Comparison of ENCODE assay signal across 13 cellular contexts in the genomic region with DNA sequence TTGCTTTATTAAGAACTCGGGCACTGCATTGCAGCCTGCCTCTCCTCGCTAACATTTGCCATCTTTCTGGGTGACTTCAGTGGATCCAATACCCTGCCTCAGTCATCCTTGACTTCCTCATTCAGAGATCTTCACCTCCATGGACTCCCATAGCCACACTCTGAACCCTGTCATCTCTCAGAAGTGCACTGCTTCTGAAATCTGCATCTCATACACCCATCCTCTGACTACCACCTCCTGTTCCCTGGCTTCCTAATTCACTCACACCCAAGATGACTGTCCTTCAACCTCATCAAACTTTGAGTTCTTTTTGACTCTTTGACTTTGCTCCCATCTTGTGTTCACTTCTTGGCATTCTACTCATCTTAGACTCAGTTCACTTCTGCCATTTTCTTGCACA. TPM values are rescaled to one million over a fixed set of nuclear protein-coding genes. Genes with fewer than 3 reads are reported as not detected.
DNase-seq lines count a peak whose midpoint lies in the region; ATAC-seq, FAIRE-seq and TF ChIP-seq lines count a peak whose summit lies in the region.
"Had no signal": no experiment of that assay in that cellular context is flagged by ENCODE, and none has a peak within 500 bp of the region (broad histone marks: within the 10 kb centered on the region; RNA-seq: fewer than 3 reads in every experiment).

No MANE protein-coding gene starts in this region.

- no peak for DNase-seq in CD1c-positive myeloid dendritic cell (ENCODE audit: extremely low spot score)
- no peak for DNase-seq in stimulated activated CD4-positive, alpha-beta T cell treated with anti-CD3 and anti-CD28 coated beads, Interleukin-4, amount 100 ng/mL, for 24 hours
- DNase-seq in GM12892 (ENCODE audit: insufficient read length), result no peak
- DNase-seq in hepatic stellate cell (ENCODE audit: low spot score), result no peak
- DNase-seq: cerebellar nuclear complex, DMS153 had no signal

- H3K27ac Mint-ChIP-seq in activated T-helper 17 cell treated with anti-CD3 and anti-CD28 coated beads, Interleukin-2, amount 50 U/mL, for 72 hours, result no peak overlapping the region

- H3K36me3 Mint-ChIP-seq in activated T-helper 17 cell treated with anti-CD3 and anti-CD28 coated beads, Interleukin-2, amount 50 U/mL, for 72 hours (ENCODE audit: low read depth), result no peaks in the 10 kb centered on the region

- no peaks in the 10 kb centered on the region for H3K27me3 Mint-ChIP-seq in activated T-helper 17 cell treated with anti-CD3 and anti-CD28 coated beads, Interleukin-2, amount 50 U/mL, for 72 hours

- H3K4me3 Mint-ChIP-seq in activated T-helper 17 cell treated with anti-CD3 and anti-CD28 coated beads, Interleukin-2, amount 50 U/mL, for 72 hours, result no peak overlapping the region

- FAIRE-seq in GM12892 (lab: Jason Lieb, UNC), result no peak
- FAIRE-seq: HepG2 had no signal

- H3K9me3 Mint-ChIP-seq in activated T-helper 17 cell treated with anti-CD3 and anti-CD28 coated beads, Interleukin-2, amount 50 U/mL, for 72 hours, result peaks cover 4% of the 10 kb centered on the region

- peak; percentile 13 for ATAC-seq in GM18517 (IDR thresholded peaks at IDR 0.05; ENCODE audit: unreplicated experiment)
- ATAC-seq in GM21423 (IDR thresholded peaks at IDR 0.05; ENCODE audit: unreplicated experiment), result peak; percentile 13
- peak; percentile 23 for ATAC-seq in HG03139 (IDR thresholded peaks at IDR 0.05; ENCODE audit: unreplicated experiment)
- peak; percentile 90 for ATAC-seq in activated T-helper 17 cell treated with anti-CD3 and anti-CD28 coated beads, Interleukin-2, amount 50 U/mL, for 72 hours (replicated peaks)
- ATAC-seq: HepG2 had no signal

- TF ChIP-seq POLR2A in GM12892 (IDR thresholded peaks at IDR 0.05; ENCODE audit: low read depth, low read length), result no peak

- H3K4me1 Mint-ChIP-seq in activated T-helper 17 cell treated with anti-CD3 and anti-CD28 coated beads, Interleukin-2, amount 50 U/mL, for 72 hours, result no peaks in the 10 kb centered on the region

RNA-seq across cellular contexts. Expression of gene CYBB, which starts 25.3 kb away (rescaled TPM):
- total RNA-seq in activated T-helper 17 cell treated with anti-CD3 and anti-CD28 coated beads, Interleukin-2, amount 50 U/mL, for 72 hours, result under 1 TPM in 1 of 2 donors, not detected in 1; 0.24 TPM
- 24.2 TPM for polyA plus RNA-seq in GM12892 (2012; ENCODE audit: missing spikeins)
- total RNA-seq: HepG2, lung microvascular endothelial cell, NCI-H460 had no signal
- polyA plus RNA-seq: HepG2 had no signal

Comparison
In these comparisons a context has a peak if more than half of its experiments do, and no peak if none do; other contexts are left out.
1. ATAC-seq: peak in every context shown above with its lines; median percentile 90 in activated T-helper 17 cell treated with anti-CD3 and anti-CD28 coated beads, Interleukin-2, amount 50 U/mL, for 72 hours; 23 in HG03139; 13 in GM18517; 13 in GM21423.